In genomic region chr3:31567036-31567435, GRCh38 we compare ENCODE assay signal across 1 cellular context.
TF ChIP-seq lines count a peak whose summit lies in the region.

No MANE protein-coding gene starts in this region.

TF ChIP-seq in WTC11, 78 proteins besides CTCF, POLR2A, EP300 and RAD21 (continued from another document):
- no peak for TF ChIP-seq AFF4 (CRISPR knock-in tag; IDR thresholded peaks at IDR 0.05; ENCODE audit: borderline replicate concordance)
- TF ChIP-seq GTF2I (CRISPR knock-in tag; conservative IDR thresholded peaks at IDR 0.05): no peak
- TF ChIP-seq ZNF138 (CRISPR knock-in tag; conservative IDR thresholded peaks at IDR 0.05): no peak
- TF ChIP-seq JUN (CRISPR knock-in tag; IDR thresholded peaks at IDR 0.05): no peak
- no peak for TF ChIP-seq SMAD4 (CRISPR knock-in tag; IDR thresholded peaks at IDR 0.05)
- TF ChIP-seq FOXP4 (CRISPR knock-in tag; IDR thresholded peaks at IDR 0.05): no peak
- no peak for TF ChIP-seq ELF4 (CRISPR knock-in tag; IDR thresholded peaks at IDR 0.05; ENCODE audit: low read depth)
